In the genomic region with DNA sequence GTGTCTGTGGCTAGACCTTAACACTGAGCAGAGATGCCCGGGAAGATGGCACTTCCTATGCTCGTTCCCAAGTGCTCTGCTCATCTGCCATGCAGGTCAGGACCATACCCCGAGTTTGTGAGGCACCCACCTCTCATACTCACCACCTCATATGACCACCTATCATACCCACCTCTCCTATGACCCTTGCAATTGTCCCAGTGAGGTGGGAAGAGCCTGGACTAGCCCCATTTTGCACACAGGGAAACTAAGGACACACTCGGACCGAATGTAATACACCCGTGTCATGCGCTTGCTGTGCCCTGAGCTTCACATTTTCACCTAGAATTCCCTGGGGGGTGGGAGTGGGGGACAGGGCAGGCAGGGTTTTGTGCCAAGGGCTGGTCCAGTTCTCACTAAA, we compare ENCODE assay signal across 28 cellular contexts. TPM values are rescaled to one million over a fixed set of nuclear protein-coding genes. Genes with fewer than 3 reads are reported as not detected.
DNase-seq lines count a peak whose midpoint lies in the region; ATAC-seq, FAIRE-seq and TF ChIP-seq lines count a peak whose summit lies in the region.
"Had no signal": no experiment of that assay in that cellular context is flagged by ENCODE, and none has a peak within 500 bp of the region (broad histone marks: within the 10 kb centered on the region; RNA-seq: fewer than 3 reads in every experiment).

No MANE protein-coding gene starts in this region.

- no peak overlapping the region for H3K27ac ChIP-seq in HepG2 (ENCODE audit: extremely low read length, insufficient read depth, low read length)
- H3K27ac ChIP-seq: ascending aorta, parathyroid adenoma, Peyer's patch, SK-N-MC, skin epidermis had no signal

- H3K79me2 ChIP-seq in HepG2 (ENCODE audit: insufficient read depth, low read length), result no peaks in the 10 kb centered on the region
- H3K79me2 ChIP-seq: parathyroid adenoma had no signal

- H3K4me1 ChIP-seq in HepG2 (ENCODE audit: insufficient read depth, low read length), result peaks cover 11% of the 10 kb centered on the region; the same call in 1 of the 2 replicates
- H3K4me1 ChIP-seq: ascending aorta, parathyroid adenoma, Peyer's patch had no signal

- H3K4me3 ChIP-seq in HepG2 (replicated peaks in 1 of 3; ENCODE audit: insufficient read depth in 1 of 3, low read depth in 2 of 3, low read length in 3 of 3), result no peak overlapping the region
- H3K4me3 ChIP-seq: ascending aorta, K562, Peyer's patch, SK-N-MC, skin epidermis had no signal

- H4K20me1 ChIP-seq in HepG2 (ENCODE audit: insufficient read depth, low read length), result no peaks in the 10 kb centered on the region

- 0 out of 4 replicates have a peak, but pooled peaks of 1 of the 2 experiments have one; percentile 15 for TF ChIP-seq POLR2A in HepG2 (IDR thresholded peaks at IDR 0.05; ENCODE audit: insufficient read depth in 1 of 2, low read depth in 2 of 2, low read length in 2 of 2)

- peaks cover 23% of the 10 kb centered on the region for H3K4me1 Mint-ChIP-seq in T-helper 17 cell
- H3K4me1 Mint-ChIP-seq in stimulated activated effector memory CD8-positive, alpha-beta T cell treated with anti-CD3 and anti-CD28 coated beads, Interleukin-12 subunit alpha, Interleukin-12 subunit beta, amount 100 ng/mL, for 72 hours, result peaks cover 35% of the 10 kb centered on the region

- H3K27me3 ChIP-seq in HepG2 (ENCODE audit: control insufficient read depth in 1 of 2, insufficient read depth in 2 of 2, low read length in 2 of 2), result peaks cover 0 to 8% of the 10 kb centered on the region in 2 experiments; a peak in 1 of 5 replicates
- H3K27me3 ChIP-seq: ascending aorta, Peyer's patch had no signal

- no peak for TF ChIP-seq EP300 in HepG2 (IDR thresholded peaks at IDR 0.05; ENCODE audit: low read depth in 2 of 2, low read length in 2 of 2)
- TF ChIP-seq EP300 in HepG2 (CRISPR knock-in tag; IDR thresholded peaks at IDR 0.05; ENCODE audit: borderline replicate concordance), result no peak

- no peaks in the 10 kb centered on the region for H3K27me3 Mint-ChIP-seq in T-helper 17 cell

- FAIRE-seq in HepG2 (lab: Jason Lieb, UNC), result no peak
- FAIRE-seq: frontal cortex, GM19239, K562 had no signal

- peak overlapping the region; percentile 85 for H3K27ac Mint-ChIP-seq in T-helper 17 cell
- peak overlapping the region; percentile 63 for H3K27ac Mint-ChIP-seq in stimulated activated effector memory CD8-positive, alpha-beta T cell treated with anti-CD3 and anti-CD28 coated beads, Interleukin-12 subunit alpha, Interleukin-12 subunit beta, amount 100 ng/mL, for 72 hours
- H3K27ac Mint-ChIP-seq: stimulated activated naive B cell treated with anti-CD40 and anti-IgM and Interleukin-4, amounts not matched to agents 10 μg/mL and 1 μg/mL and 100 μg/mL, for 72 hours; T-helper 2 cell treated with Interferon-gamma antibody and Interleukin-4, amounts not matched to agents 5 μg/mL and 100 μg/mL, for 36 hours had no signal

- no peak overlapping the region for H3K4me3 Mint-ChIP-seq in T-helper 17 cell
- H3K4me3 Mint-ChIP-seq in stimulated activated effector memory CD8-positive, alpha-beta T cell treated with anti-CD3 and anti-CD28 coated beads, Interleukin-12 subunit alpha, Interleukin-12 subunit beta, amount 100 ng/mL, for 72 hours, result no peak overlapping the region
- H3K4me3 Mint-ChIP-seq: activated CD8-positive, alpha-beta T cell treated with anti-CD3 and anti-CD28 coated beads, Interleukin-2, amount 10 ng/mL, durations not matched to agents 7 days and 5 days; CD14-positive monocyte; stimulated activated naive B cell treated with anti-CD40 and anti-IgM and Interleukin-4, amounts not matched to agents 10 μg/mL and 1 μg/mL and 100 μg/mL, for 72 hours; T-helper 2 cell treated with Interferon-gamma antibody and Interleukin-4, amounts not matched to agents 5 μg/mL and 100 μg/mL, for 36 hours had no signal

- 13% methylated on average over 3 of the region's 7 CpGs for WGBS in HepG2 (ENCODE audit: low lambda C conversion rate)

- TF ChIP-seq CTCF in HepG2 (CRISPR knock-in tag; IDR thresholded peaks at IDR 0.05) (no peak), GM10248 (IDR thresholded peaks at IDR 0.05; ENCODE audit: control extremely low read depth, extremely low read depth, low read depth, missing control alignments) (no peak)

- no peaks in the 10 kb centered on the region for H3K36me3 ChIP-seq in HepG2 (replicated peaks in 1 of 2; ENCODE audit: control insufficient read depth in 1 of 2, insufficient read depth in 2 of 2, low read length in 2 of 2)
- H3K36me3 ChIP-seq: ascending aorta, Peyer's patch had no signal

- H2AFZ ChIP-seq in HepG2 (ENCODE audit: low read length), result no peak overlapping the region
- H2AFZ ChIP-seq: parathyroid adenoma had no signal

- TF ChIP-seq RAD21 in HepG2 (CRISPR knock-in tag; IDR thresholded peaks at IDR 0.05), result no peak

- DNase-seq in left cardiac atrium (no peak), Right ventricle myocardium inferior (ENCODE audit: missing footprints) (no peak), T-helper 17 cell (no peak), HepG2 (ENCODE audit: low spot score) (no peak), GM10248 (ENCODE audit: extremely low spot score) (no peak), RKO (ENCODE audit: low spot score) (no peak)
- DNase-seq in stimulated activated effector memory CD8-positive, alpha-beta T cell treated with anti-CD3 and anti-CD28 coated beads, Interleukin-12 subunit alpha, Interleukin-12 subunit beta, amount 100 ng/mL, for 72 hours (ENCODE audit: low spot score in 2 of 2), result no peak
- DNase-seq: activated CD4-positive, CD25-positive, alpha-beta regulatory T cell; activated CD8-positive, alpha-beta T cell treated with anti-CD3 and anti-CD28 coated beads, Interleukin-2, amount 10 ng/mL, durations not matched to agents 7 days and 5 days; activated naive CD4-positive, alpha-beta T cell; central memory CD4-positive, alpha-beta T cell; erythroblast; GDM1; NCI-H510A treated with DMSO at 0.1 percent for 48 hours; stimulated activated naive B cell treated with anti-CD40 and anti-IgM and Interleukin-4, amounts not matched to agents 10 μg/mL and 1 μg/mL and 100 μg/mL, for 72 hours had no signal

- CTCF ChIA-PET in HepG2 (lab: Yijun Ruan, JAX; ENCODE audit: low intra/inter-chr PET ratio, low total read pairs), result no interaction called here
- CTCF ChIA-PET in GM10248 (lab: Yijun Ruan, JAX), result interaction anchor here (1.4 to 3.8 kb wide), 5 partner anchors 12 to 120 kb away, joined by 5 to 16 read pairs (median 6); no protein-coding TSS in a partner anchor

- H3K4me2 ChIP-seq in HepG2 (ENCODE audit: low read depth, low read length), result no peak overlapping the region

- in situ Hi-C loops in HepG2 (cut with HindIII; ENCODE audit: extremely low pct_ligation_motif_present, low pct_unique_long_range_greater_than_20kb), result no loop called here

- POLR2A ChIA-PET in HepG2 (lab: Yijun Ruan, JAX) (interaction anchor here (1.0 kb wide), 1 partner anchor 92 kb away, joined by 3 read pairs; no protein-coding TSS in a partner anchor), GM10248 (lab: Yijun Ruan, JAX) (no interaction called here)

- intact Hi-C loops in left cardiac atrium (cut with DNase I) (no loop called here), Right ventricle myocardium inferior (cut with DNase I) (no loop called here), HepG2 (cut with micrococcal nuclease; ENCODE audit: unreplicated experiment) (no loop called here)

- no TSS peak for BruUV-seq in HepG2 (replicated peaks; lab: Mats Ljungman, UMichigan)

- ATAC-seq in left cardiac atrium (peak; percentile 8), Right ventricle myocardium inferior (no peak), T-helper 17 cell (no peak), HepG2 (peak; percentile 15), GM18517 (IDR thresholded peaks at IDR 0.05; ENCODE audit: unreplicated experiment) (no peak)
- no peak for ATAC-seq in stimulated activated effector memory CD8-positive, alpha-beta T cell treated with anti-CD3 and anti-CD28 coated beads, Interleukin-12 subunit alpha, Interleukin-12 subunit beta, amount 100 ng/mL, for 72 hours
- ATAC-seq: K562; stimulated activated naive B cell treated with anti-CD40 and anti-IgM and Interleukin-4, amounts not matched to agents 10 μg/mL and 1 μg/mL and 100 μg/mL, for 72 hours had no signal

- H3K9me3 ChIP-seq in T-helper 17 cell (ENCODE audit: control insufficient read depth, low read length, poor library complexity, severe bottlenecking) (no peaks in the 10 kb centered on the region), HepG2 (ENCODE audit: low read length) (no peaks in the 10 kb centered on the region)
- H3K9me3 ChIP-seq: ascending aorta, Peyer's patch had no signal

- no peak overlapping the region for H3K9ac ChIP-seq in HepG2 (ENCODE audit: insufficient read depth, low read depth, low read length)
- H3K9ac ChIP-seq: parathyroid adenoma had no signal

- no peaks in the 10 kb centered on the region for H3K36me3 Mint-ChIP-seq in T-helper 17 cell (ENCODE audit: low read depth)
- H3K36me3 Mint-ChIP-seq in stimulated activated effector memory CD8-positive, alpha-beta T cell treated with anti-CD3 and anti-CD28 coated beads, Interleukin-12 subunit alpha, Interleukin-12 subunit beta, amount 100 ng/mL, for 72 hours, result no peaks in the 10 kb centered on the region
- H3K36me3 Mint-ChIP-seq: stimulated activated naive B cell treated with anti-CD40 and anti-IgM and Interleukin-4, amounts not matched to agents 10 μg/mL and 1 μg/mL and 100 μg/mL, for 72 hours had no signal

- H3K9me3 Mint-ChIP-seq in stimulated activated effector memory CD8-positive, alpha-beta T cell treated with anti-CD3 and anti-CD28 coated beads, Interleukin-12 subunit alpha, Interleukin-12 subunit beta, amount 100 ng/mL, for 72 hours, result no peaks in the 10 kb centered on the region
- H3K9me3 Mint-ChIP-seq: CD14-positive monocyte; stimulated activated naive B cell treated with anti-CD40 and anti-IgM and Interleukin-4, amounts not matched to agents 10 μg/mL and 1 μg/mL and 100 μg/mL, for 72 hours; T-helper 2 cell treated with Interferon-gamma antibody and Interleukin-4, amounts not matched to agents 5 μg/mL and 100 μg/mL, for 36 hours had no signal

RNA-seq across cellular contexts. Expression of a gene that starts 19.8 kb away (rescaled TPM):
- under 1 TPM; 0.21 to 0.42 TPM for total RNA-seq in left cardiac atrium
- total RNA-seq in Right ventricle myocardium inferior, result 0.16 TPM
- total RNA-seq in T-helper 17 cell, result under 1 TPM; 0.42 to 0.60 TPM
- total RNA-seq in HepG2 (2016; rRNA removed; fragmentation: Illumina TruSeq; extraction: Trizol), result not detected in 2 replicates
- total RNA-seq in HepG2 (2016; cell fraction: cytosol; rRNA removed; fragmentation: Illumina TruSeq; extraction: Trizol; ENCODE audit: low read depth), result not detected in 2 replicates
- total RNA-seq in HepG2 (2016; cell fraction: insoluble cytoplasmic fraction; rRNA removed; fragmentation: Illumina TruSeq; extraction: Trizol), result not detected in 2 replicates
- not detected in 2 replicates for total RNA-seq in HepG2 (2016; cell fraction: membrane; rRNA removed; fragmentation: Illumina TruSeq; extraction: Trizol)
- total RNA-seq in HepG2 (2016; cell fraction: nucleus; rRNA removed; fragmentation: Illumina TruSeq; extraction: Trizol), result not detected in 2 replicates
- not detected in 2 replicates for polyA plus RNA-seq in HepG2 (2011; rRNA removed)
- not detected in 2 replicates for polyA plus RNA-seq in HepG2 (2011; cell fraction: cytosol; rRNA removed)
- polyA plus RNA-seq in HepG2 (2011; cell fraction: nucleus; rRNA removed), result 0.05 TPM in 1 of 2 replicates, not detected in the other
- not detected in 2 replicates for polyA plus RNA-seq in HepG2 (2012)
- polyA plus RNA-seq in HepG2 (2016; cell fraction: cytosol; fragmentation: Illumina TruSeq; extraction: Trizol; ENCODE audit: low read depth), result not detected in 2 replicates
- not detected in 2 replicates for polyA plus RNA-seq in HepG2 (2016; cell fraction: insoluble cytoplasmic fraction; fragmentation: Illumina TruSeq; extraction: Trizol; ENCODE audit: low read depth)
- 0.07 and 0.18 TPM in 2 replicates for polyA plus RNA-seq in HepG2 (2016; cell fraction: membrane; fragmentation: Illumina TruSeq; extraction: Trizol; ENCODE audit: low read depth)
- not detected in 2 replicates for polyA plus RNA-seq in HepG2 (2016; cell fraction: nucleus; fragmentation: Illumina TruSeq; extraction: Trizol; ENCODE audit: insufficient read depth, low read depth)
- polyA minus RNA-seq in HepG2 (2011; rRNA and poly(A)+ RNA removed; ENCODE audit: low replicate concordance), result not detected in 2 replicates
- polyA minus RNA-seq in HepG2 (2011; cell fraction: cytosol; rRNA and poly(A)+ RNA removed), result not detected in 2 replicates
- 0.12 TPM in 1 of 2 replicates, not detected in the other for polyA minus RNA-seq in HepG2 (2011; cell fraction: nucleus; rRNA and poly(A)+ RNA removed)
- total RNA-seq: ascending aorta, frontal cortex, temporal lobe had no signal
- polyA plus RNA-seq: AG04450, CD14-positive monocyte had no signal

Comparison
In these comparisons a context has a peak if more than half of its experiments do, and no peak if none do; other contexts are left out.
1. ATAC-seq: peak in left cardiac atrium (2 of 2) and HepG2 (single experiment); none in Right ventricle myocardium inferior (single experiment), T-helper 17 cell (single experiment), stimulated activated effector memory CD8-positive, alpha-beta T cell treated with anti-CD3 and anti-CD28 coated beads, Interleukin-12 subunit alpha, Interleukin-12 subunit beta, amount 100 ng/mL, for 72 hours (single experiment) and GM18517 (single experiment).